Comparison of ENCODE assay signal across 1 cellular context in the genomic region with DNA sequence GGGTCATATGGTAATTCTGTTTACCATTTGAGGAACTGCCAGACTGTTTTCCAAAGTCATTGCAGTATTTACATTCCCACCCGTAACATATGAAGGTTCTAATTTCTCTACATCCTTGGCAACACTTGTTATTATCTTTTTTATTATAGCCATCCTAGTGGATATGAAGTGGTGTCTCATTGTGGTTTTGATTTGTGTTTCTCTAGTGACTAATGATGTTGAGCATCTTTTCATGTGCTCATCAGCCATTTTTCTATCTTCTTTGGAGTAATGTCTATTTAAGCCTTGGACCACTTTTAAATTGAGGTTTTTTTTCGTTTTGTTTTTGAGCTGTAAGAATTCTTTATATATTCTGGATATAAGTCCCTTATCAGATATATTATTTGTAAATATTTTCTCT.
TF ChIP-seq lines count a peak whose summit lies in the region.

No MANE protein-coding gene starts in this region.

TF ChIP-seq in A549, 52 proteins besides CTCF, POLR2A, EP300 and RAD21 (continued from another document):
- TF ChIP-seq, protein P1, sequence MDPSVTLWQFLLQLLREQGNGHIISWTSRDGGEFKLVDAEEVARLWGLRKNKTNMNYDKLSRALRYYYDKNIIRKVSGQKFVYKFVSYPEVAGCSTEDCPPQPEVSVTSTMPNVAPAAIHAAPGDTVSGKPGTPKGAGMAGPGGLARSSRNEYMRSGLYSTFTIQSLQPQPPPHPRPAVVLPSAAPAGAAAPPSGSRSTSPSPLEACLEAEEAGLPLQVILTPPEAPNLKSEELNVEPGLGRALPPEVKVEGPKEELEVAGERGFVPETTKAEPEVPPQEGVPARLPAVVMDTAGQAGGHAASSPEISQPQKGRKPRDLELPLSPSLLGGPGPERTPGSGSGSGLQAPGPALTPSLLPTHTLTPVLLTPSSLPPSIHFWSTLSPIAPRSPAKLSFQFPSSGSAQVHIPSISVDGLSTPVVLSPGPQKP (IDR thresholded peaks at IDR 0.05; ENCODE audit: low read depth, low read length), result no peak
- TF ChIP-seq, protein P2, sequence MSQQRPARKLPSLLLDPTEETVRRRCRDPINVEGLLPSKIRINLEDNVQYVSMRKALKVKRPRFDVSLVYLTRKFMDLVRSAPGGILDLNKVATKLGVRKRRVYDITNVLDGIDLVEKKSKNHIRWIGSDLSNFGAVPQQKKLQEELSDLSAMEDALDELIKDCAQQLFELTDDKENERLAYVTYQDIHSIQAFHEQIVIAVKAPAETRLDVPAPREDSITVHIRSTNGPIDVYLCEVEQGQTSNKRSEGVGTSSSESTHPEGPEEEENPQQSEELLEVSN (IDR thresholded peaks at IDR 0.05; ENCODE audit: borderline replicate concordance, low read depth), result no peak
- TF ChIP-seq GATA3 (IDR thresholded peaks at IDR 0.05; ENCODE audit: borderline replicate concordance), result no peak
